Comparison of ENCODE assay signal across 8 cellular contexts in genomic region chr2:26521054-26521912, GRCh38.
DNase-seq lines count a peak whose midpoint lies in the region; ATAC-seq and TF ChIP-seq lines count a peak whose summit lies in the region.

No MANE protein-coding gene starts in this region.

- no peaks in the 10 kb centered on the region for H3K9me3 ChIP-seq in parathyroid adenoma (ENCODE audit: control insufficient read depth, low read length)

- TF ChIP-seq CTCF in astrocyte of the cerebellum (IDR thresholded peaks at IDR 0.05; ENCODE audit: low read depth, low read length, missing control alignments), result peak; percentile 43
- TF ChIP-seq CTCF in parathyroid adenoma (IDR thresholded peaks at IDR 0.05), result peak; percentile 40
- no peak for TF ChIP-seq CTCF in coronary artery (IDR thresholded peaks at IDR 0.05)

- no peak overlapping the region for H2AFZ ChIP-seq in parathyroid adenoma

- no peak for ATAC-seq in HG03520 (IDR thresholded peaks at IDR 0.05; ENCODE audit: unreplicated experiment)

- H3K27ac ChIP-seq in parathyroid adenoma, result no peak overlapping the region
- H3K27ac ChIP-seq in coronary artery, result no peak overlapping the region

- H3K4me1 ChIP-seq in parathyroid adenoma, result no peaks in the 10 kb centered on the region

- H3K36me3 ChIP-seq in parathyroid adenoma (ENCODE audit: control insufficient read depth, insufficient read depth, low read length), result no peaks in the 10 kb centered on the region

- H3K4me3 ChIP-seq in astrocyte of the cerebellum (ENCODE audit: low read depth, low read length), result no peak overlapping the region
- H3K4me3 ChIP-seq in parathyroid adenoma (ENCODE audit: low read depth, low read length), result no peak overlapping the region
- no peak overlapping the region for H3K4me3 ChIP-seq in coronary artery

- no peak overlapping the region for H3K4me2 ChIP-seq in parathyroid adenoma (ENCODE audit: low read length)

- in situ Hi-C loops in astrocyte of the cerebellum (cut with HindIII; ENCODE audit: low sequenced_read_pairs), result no loop called here

- no peaks in the 10 kb centered on the region for H3K79me2 ChIP-seq in parathyroid adenoma

- no peak overlapping the region for H3K9ac ChIP-seq in parathyroid adenoma

- H3K27me3 ChIP-seq in parathyroid adenoma (ENCODE audit: control insufficient read depth, insufficient read depth, low read length), result no peaks in the 10 kb centered on the region

- DNase-seq in NCI-H2196 (lab: John Stamatoyannopoulos, UW; ENCODE audit: unreplicated experiment) (peak; percentile 51), NCI-H2196 treated with DMSO at 0.1 percent for 48 hours (lab: John Stamatoyannopoulos, UW; ENCODE audit: unreplicated experiment) (no peak), LoVo (ENCODE audit: low spot score) (peak; percentile 19), astrocyte of the cerebellum (ENCODE audit: low read depth) (no peak), DMS114 treated with DMSO at 0.1 percent for 48 hours (lab: John Stamatoyannopoulos, UW; ENCODE audit: unreplicated experiment) (no peak), coronary artery (ENCODE audit: low spot score) (no peak)

Comparison
In these comparisons a context has a peak if more than half of its experiments do, and no peak if none do; other contexts are left out.
1. DNase-seq: peak in NCI-H2196 (single experiment) and LoVo (single experiment); none in NCI-H2196 treated with DMSO at 0.1 percent for 48 hours (single experiment), astrocyte of the cerebellum (single experiment), DMS114 treated with DMSO at 0.1 percent for 48 hours (single experiment) and coronary artery (single experiment).